9 cellular contexts compared by ENCODE assay signal in the genomic region with DNA sequence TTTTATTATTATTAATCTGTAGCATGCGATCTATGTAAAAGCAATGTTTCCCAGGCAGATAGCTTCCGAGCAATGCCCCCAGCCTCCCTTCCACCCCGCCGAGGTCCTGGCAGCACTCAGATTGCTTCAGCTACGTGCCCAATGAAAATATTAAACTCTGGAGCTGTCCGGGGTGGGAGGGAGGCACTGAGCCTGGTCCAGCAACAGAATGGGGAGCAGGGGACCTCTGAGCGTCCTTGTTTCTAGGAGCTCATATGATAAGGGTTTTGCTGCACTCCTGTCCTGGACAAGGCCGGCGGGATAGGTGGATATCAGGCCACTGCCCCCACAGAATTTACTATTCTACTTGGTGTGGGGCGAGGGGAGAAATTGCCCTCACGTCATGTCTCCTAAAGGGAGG. TPM values are rescaled to one million over a fixed set of nuclear protein-coding genes. Genes with fewer than 3 reads are reported as not detected.
DNase-seq lines count a peak whose midpoint lies in the region; ATAC-seq and TF ChIP-seq lines count a peak whose summit lies in the region.
"Had no signal": no experiment of that assay in that cellular context is flagged by ENCODE, and none has a peak within 500 bp of the region (broad histone marks: within the 10 kb centered on the region; RNA-seq: fewer than 3 reads in every experiment).

No MANE protein-coding gene starts in this region.

- H3K9me3 Mint-ChIP-seq in CD4-positive, CD25-positive, alpha-beta regulatory T cell: peaks cover 0 to 2% (median 0%) of the 10 kb centered on the region in 7 donors
- no peaks in the 10 kb centered on the region for H3K9me3 Mint-ChIP-seq in endodermal cell

- H3K27me3 ChIP-seq in CD4-positive, CD25-positive, alpha-beta regulatory T cell (ENCODE audit: control insufficient read depth, insufficient read depth, low read length): peaks cover 42% of the 10 kb centered on the region
- H3K27me3 ChIP-seq in MM.1S (replicated peaks; ENCODE audit: insufficient read depth, low read length) (peaks cover 47% of the 10 kb centered on the region), endodermal cell (ENCODE audit: control insufficient read depth, insufficient read depth, low read length, poor library complexity, severe bottlenecking) (peaks cover 21% of the 10 kb centered on the region), neuron (ENCODE audit: insufficient read depth, low read length) (no peaks in the 10 kb centered on the region)

- H3F3A ChIP-seq in MM.1S (ENCODE audit: insufficient read depth, low read length): peaks cover 12% of the 10 kb centered on the region; the same call in 1 of the 2 replicates

- no peaks in the 10 kb centered on the region for H4K20me1 ChIP-seq in MM.1S (ENCODE audit: insufficient read depth, low read length)

- H3K4me1 Mint-ChIP-seq in CD4-positive, CD25-positive, alpha-beta regulatory T cell: peaks cover 9 to 21% (median 15%) of the 10 kb centered on the region in 4 donors
- peaks cover 27% of the 10 kb centered on the region for H3K4me1 Mint-ChIP-seq in endodermal cell

- H2AFZ ChIP-seq in MM.1S (ENCODE audit: low read length) (no peak overlapping the region), neuron (ENCODE audit: low read depth, low read length) (peak overlapping the region; percentile 83)

- H3K9me2 ChIP-seq in MM.1S (replicated peaks; ENCODE audit: insufficient read depth, low read length): no peaks in the 10 kb centered on the region

- TF ChIP-seq CTCF in MM.1S (IDR thresholded peaks at IDR 0.05; ENCODE audit: low read length) (no peak), endodermal cell (conservative IDR thresholded peaks at IDR 0.05) (no peak)

- H3K4me3 ChIP-seq in CD4-positive, CD25-positive, alpha-beta regulatory T cell (ENCODE audit: low read depth, low read length): no peak overlapping the region
- H3K4me3 ChIP-seq in MM.1S (ENCODE audit: low read length) (peak overlapping the region; percentile 69; the same call in 1 of the 2 replicates), endodermal cell (ENCODE audit: low read length) (peak overlapping the region; percentile 84), neuron (ENCODE audit: low read length) (no peak overlapping the region)

- H3K36me3 Mint-ChIP-seq in CD4-positive, CD25-positive, alpha-beta regulatory T cell: no peaks in the 10 kb centered on the region
- H3K36me3 Mint-ChIP-seq in endodermal cell (ENCODE audit: low read depth): no peaks in the 10 kb centered on the region

- H3K4me2 ChIP-seq in MM.1S (ENCODE audit: low read depth, low read length): peak overlapping the region; percentile 98; the same call in 1 of the 2 replicates

- peaks cover 34% of the 10 kb centered on the region for H3K27me3 Mint-ChIP-seq in CD4-positive, CD25-positive, alpha-beta regulatory T cell
- peaks cover 4% of the 10 kb centered on the region for H3K27me3 Mint-ChIP-seq in endodermal cell (ENCODE audit: insufficient read depth)

- H3K9me3 ChIP-seq in CD4-positive, CD25-positive, alpha-beta regulatory T cell (ENCODE audit: control insufficient read depth in 2 of 2, low read length in 2 of 2): no peaks in the 10 kb centered on the region
- no peaks in the 10 kb centered on the region for H3K9me3 ChIP-seq in MM.1S (replicated peaks; ENCODE audit: insufficient read depth, low read length)
- no peaks in the 10 kb centered on the region for H3K9me3 ChIP-seq in endodermal cell (ENCODE audit: control insufficient read depth, low read length)
- H3K9me3 ChIP-seq in neuron (ENCODE audit: low read length): no peaks in the 10 kb centered on the region

- H3K4me1 ChIP-seq in CD4-positive, CD25-positive, alpha-beta regulatory T cell (ENCODE audit: control insufficient read depth, insufficient read depth, low read length, poor library complexity, severe bottlenecking): peaks cover 21% of the 10 kb centered on the region
- H3K4me1 ChIP-seq in MM.1S (ENCODE audit: low read length) (peaks cover 13% of the 10 kb centered on the region), endodermal cell (ENCODE audit: control insufficient read depth, insufficient read depth, low read length) (peaks cover 14% of the 10 kb centered on the region), neuron (ENCODE audit: insufficient read depth, low read length) (no peaks in the 10 kb centered on the region)

- WGBS in endodermal cell (ENCODE audit: insufficient coverage in 1 of 2, insufficient read length in 1 of 2), 2 experiments: 80 to 84% methylated on average over 7 to 11 of the region's 11 CpGs

- H3K79me2 ChIP-seq in MM.1S (ENCODE audit: low read length): no peaks in the 10 kb centered on the region

- in situ Hi-C loops in G401 (cut with HindIII; ENCODE audit: low sequenced_read_pairs): no loop called here

- ATAC-seq in CD4-positive, CD25-positive, alpha-beta regulatory T cell (ENCODE audit: low read depth in 2 of 2): no peak

- H3K9ac ChIP-seq in MM.1S (ENCODE audit: low read length): no peak overlapping the region
- no peak overlapping the region for H3K9ac ChIP-seq in endodermal cell (ENCODE audit: extremely low read depth, low read length, poor library complexity, severe bottlenecking)

- peak overlapping the region in 3 of 4 donors; percentile 23 to 83 (median 60) for H3K4me3 Mint-ChIP-seq in CD4-positive, CD25-positive, alpha-beta regulatory T cell
- H3K4me3 Mint-ChIP-seq in endodermal cell: peak overlapping the region; percentile 87

- H3K27ac Mint-ChIP-seq in CD4-positive, CD25-positive, alpha-beta regulatory T cell: no peak overlapping the region
- no peak overlapping the region for H3K27ac Mint-ChIP-seq in endodermal cell

- H3K27ac ChIP-seq in CD4-positive, CD25-positive, alpha-beta regulatory T cell (ENCODE audit: insufficient read depth, low read length, poor library complexity, severe bottlenecking): no peak overlapping the region
- H3K27ac ChIP-seq in MM.1S (ENCODE audit: low read length): no peak overlapping the region
- H3K27ac ChIP-seq in endodermal cell (ENCODE audit: low read depth, low read length): no peak overlapping the region

- no peak for DNase-seq in CD4-positive, CD25-positive, alpha-beta regulatory T cell
- DNase-seq in MM.1S (no peak), endodermal cell (peak; percentile 61), RPMI8226 (no peak), NCI-H1930 (lab: John Stamatoyannopoulos, UW) (no peak), germinal center (ENCODE audit: low spot score) (no peak), G401 (ENCODE audit: low spot score) (no peak)
- DNase-seq: DND-41 had no signal

- no peaks in the 10 kb centered on the region for H3K36me3 ChIP-seq in CD4-positive, CD25-positive, alpha-beta regulatory T cell (ENCODE audit: control insufficient read depth, insufficient read depth, low read length)
- H3K36me3 ChIP-seq in MM.1S (replicated peaks; ENCODE audit: insufficient read depth, low read length) (no peaks in the 10 kb centered on the region), endodermal cell (ENCODE audit: control insufficient read depth, insufficient read depth, low read length) (no peaks in the 10 kb centered on the region), neuron (ENCODE audit: insufficient read depth, low read length) (no peaks in the 10 kb centered on the region)

RNA-seq across cellular contexts. Expression of a gene that starts 44.5 kb away (rescaled TPM):
- total RNA-seq in CD4-positive, CD25-positive, alpha-beta regulatory T cell: 2.1 TPM
- 1 to 10 TPM; 2.2 to 7.8 (median 5.3) TPM for polyA plus RNA-seq in CD4-positive, CD25-positive, alpha-beta regulatory T cell
- 100 to 1,000 TPM in 1 of 2 donors, 10 to 100 TPM in 1; 78.3 to 145 TPM for total RNA-seq in endodermal cell
- polyA plus RNA-seq in endodermal cell (2013, experiment 1 of 2): 182 TPM
- 182 TPM for polyA plus RNA-seq in endodermal cell (2013, experiment 2 of 2)
- total RNA-seq in G401 (2014; rRNA removed; shearing (Covaris generic)): 337 and 365 TPM in 2 replicates

Comparison
In these comparisons a context has a peak if more than half of its experiments do, and no peak if none do; other contexts are left out.
1. H3K4me3 ChIP-seq: peak in MM.1S (single experiment) and endodermal cell (single experiment); none in CD4-positive, CD25-positive, alpha-beta regulatory T cell (single experiment) and neuron (single experiment).
2. RNA of a gene that starts 44.5 kb away (total RNA-seq): 337 to 365 TPM in G401 and 78.3 to 145 TPM in endodermal cell; 2.1 TPM in CD4-positive, CD25-positive, alpha-beta regulatory T cell (single experiment); every median in the first group is over 10 times any median in the second.